Comparison of ENCODE assay signal across 19 cellular contexts in the genomic region with DNA sequence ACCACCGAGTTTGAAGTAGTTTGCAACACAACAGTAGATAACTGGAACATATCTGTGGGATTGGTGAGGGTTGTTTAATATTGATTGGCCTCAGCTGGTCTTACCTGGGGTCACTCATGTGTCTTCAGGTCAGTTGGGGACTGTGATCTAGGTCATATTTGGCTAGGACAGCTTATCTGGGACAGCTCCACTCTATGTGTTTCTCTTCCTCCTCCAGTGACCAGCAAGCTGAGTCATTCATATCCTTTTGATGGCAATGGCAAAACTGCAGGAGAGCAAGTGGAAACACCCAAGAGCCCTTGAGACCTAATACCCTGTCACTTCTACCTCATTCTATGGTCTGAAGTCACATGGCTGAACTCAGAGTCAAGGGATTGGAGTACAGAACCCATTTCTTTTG. TPM values are rescaled to one million over a fixed set of nuclear protein-coding genes. Genes with fewer than 3 reads are reported as not detected.
DNase-seq lines count a peak whose midpoint lies in the region; ATAC-seq lines count a peak whose summit lies in the region.
"Not testable (repeated sequence)": the region's sequence is repeated elsewhere in the genome, so short reads cannot be mapped to it uniquely, and the experiment has no call there.
"Had no signal": no experiment of that assay in that cellular context is flagged by ENCODE, and none has a peak within 500 bp of the region (broad histone marks: within the 10 kb centered on the region; RNA-seq: fewer than 3 reads in every experiment).

No MANE protein-coding gene starts in this region.

- ATAC-seq in GM18519 (IDR thresholded peaks at IDR 0.05; ENCODE audit: low FRiP score, unreplicated experiment) (peak; percentile 44), GM19351 (IDR thresholded peaks at IDR 0.05; ENCODE audit: unreplicated experiment) (peak; percentile 38), GM21717 (IDR thresholded peaks at IDR 0.05; ENCODE audit: unreplicated experiment) (peak; percentile 63), HG02798 (IDR thresholded peaks at IDR 0.05; ENCODE audit: poor library complexity, unreplicated experiment) (peak; percentile 53), HG03103 (IDR thresholded peaks at IDR 0.05; ENCODE audit: low read depth, unreplicated experiment) (peak; percentile 44), HG03469 (IDR thresholded peaks at IDR 0.05; ENCODE audit: unreplicated experiment) (peak; percentile 19), left lobe of liver (peak; percentile 95)

- not testable (repeated sequence) for DNase-seq in left lobe of liver (ENCODE audit: low spot score)

RNA-seq across cellular contexts. Expression of a gene that starts 5.8 kb away (rescaled TPM):
- total RNA-seq in left lobe of liver: not detected
- total RNA-seq: activated CD8-positive, alpha-beta memory T cell treated with anti-CD3 and anti-CD28 coated beads for 36 hours; Daoy; dermis microvascular lymphatic vessel endothelial cell; GM23248; left ventricle myocardium inferior; LHCN-M2; mesothelial cell of epicardium; naive thymus-derived CD8-positive, alpha-beta T cell; occipital lobe; pulmonary artery endothelial cell; stomach; T-helper 2 cell treated with Interferon-gamma antibody and Interleukin-4, amounts not matched to agents 100 ng/mL and 5 ng/mL, for 36 hours had no signal

Comparison
In these comparisons a context has a peak if more than half of its experiments do, and no peak if none do; other contexts are left out.
1. ATAC-seq: peak in every context shown above with its lines; median percentile 95 in left lobe of liver; 63 in GM21717; 53 in HG02798; 44 in GM18519; 44 in HG03103; 38 in GM19351; 19 in HG03469.